Comparison of ENCODE assay signal across 23 cellular contexts in genomic region chr11:86490582-86490981, GRCh38.
"Had no signal": no experiment of that assay in that cellular context is flagged by ENCODE, and none has a peak within 500 bp of the region (broad histone marks: within the 10 kb centered on the region; RNA-seq: fewer than 3 reads in every experiment).

No MANE protein-coding gene starts in this region.

- H3K27me3 Mint-ChIP-seq: central memory CD8-positive, alpha-beta T cell had no signal

- H3K27ac Mint-ChIP-seq: activated naive CD4-positive, alpha-beta T cell treated with anti-CD3 and anti-CD28 coated beads, Interleukin-2, amount 50 U/mL, for 72 hours had no signal

- H3K4me3 ChIP-seq: body of pancreas, esophagus muscularis mucosa, left ventricle myocardium inferior, prostate gland, thyroid gland had no signal

- ATAC-seq: activated naive CD4-positive, alpha-beta T cell treated with anti-CD3 and anti-CD28 coated beads, Interleukin-2, amount 50 U/mL, for 72 hours; body of pancreas had no signal

- H3K36me3 Mint-ChIP-seq: activated naive CD4-positive, alpha-beta T cell treated with anti-CD3 and anti-CD28 coated beads, Interleukin-2, amount 50 U/mL, for 72 hours had no signal

- H3K4me1 ChIP-seq: body of pancreas, prostate gland had no signal

- H3K36me3 ChIP-seq: esophagus muscularis mucosa, left ventricle myocardium inferior, prostate gland, thyroid gland had no signal

- H3K9me3 Mint-ChIP-seq: central memory CD8-positive, alpha-beta T cell; neural crest cell had no signal

- H3K9me3 ChIP-seq: body of pancreas, esophagus muscularis mucosa, left ventricle myocardium inferior, prostate gland, thyroid gland had no signal

- DNase-seq: activated CD4-positive, alpha-beta T cell treated with anti-CD3 and anti-CD28 coated beads, Interleukin-2, amount 50 U/mL, for 1 hour; activated CD4-positive, CD25-positive, alpha-beta regulatory T cell treated with anti-CD3 and anti-CD28 coated beads, Interleukin-2, amount 50 U/mL, for 72 hours; activated gamma-delta T cell treated with Interleukin-2 at 50 U/mL for 16 hours; amniotic stem cell; body of pancreas; cortex of kidney; effector CD4-positive, alpha-beta T cell; foreskin melanocyte; hypothalamus; left ventricle myocardium inferior; mammary epithelial cell; midbrain; right cardiac atrium; stimulated activated CD4-positive, alpha-beta T cell treated with anti-CD3 and anti-CD28 coated beads, Interleukin-2, amount 100 ng/mL, for 24 hours; stimulated activated naive CD4-positive, alpha-beta T cell treated with Interleukin-2 at 50 U/mL for 16 hours; SW 1271; T-helper 2 cell; thyroid gland had no signal

- H3K4me3 Mint-ChIP-seq: central memory CD8-positive, alpha-beta T cell; neural crest cell had no signal

- H3K27me3 ChIP-seq: body of pancreas, esophagus muscularis mucosa, thyroid gland had no signal
